ENCODE assay signal across 1 cellular context in the genomic region with DNA sequence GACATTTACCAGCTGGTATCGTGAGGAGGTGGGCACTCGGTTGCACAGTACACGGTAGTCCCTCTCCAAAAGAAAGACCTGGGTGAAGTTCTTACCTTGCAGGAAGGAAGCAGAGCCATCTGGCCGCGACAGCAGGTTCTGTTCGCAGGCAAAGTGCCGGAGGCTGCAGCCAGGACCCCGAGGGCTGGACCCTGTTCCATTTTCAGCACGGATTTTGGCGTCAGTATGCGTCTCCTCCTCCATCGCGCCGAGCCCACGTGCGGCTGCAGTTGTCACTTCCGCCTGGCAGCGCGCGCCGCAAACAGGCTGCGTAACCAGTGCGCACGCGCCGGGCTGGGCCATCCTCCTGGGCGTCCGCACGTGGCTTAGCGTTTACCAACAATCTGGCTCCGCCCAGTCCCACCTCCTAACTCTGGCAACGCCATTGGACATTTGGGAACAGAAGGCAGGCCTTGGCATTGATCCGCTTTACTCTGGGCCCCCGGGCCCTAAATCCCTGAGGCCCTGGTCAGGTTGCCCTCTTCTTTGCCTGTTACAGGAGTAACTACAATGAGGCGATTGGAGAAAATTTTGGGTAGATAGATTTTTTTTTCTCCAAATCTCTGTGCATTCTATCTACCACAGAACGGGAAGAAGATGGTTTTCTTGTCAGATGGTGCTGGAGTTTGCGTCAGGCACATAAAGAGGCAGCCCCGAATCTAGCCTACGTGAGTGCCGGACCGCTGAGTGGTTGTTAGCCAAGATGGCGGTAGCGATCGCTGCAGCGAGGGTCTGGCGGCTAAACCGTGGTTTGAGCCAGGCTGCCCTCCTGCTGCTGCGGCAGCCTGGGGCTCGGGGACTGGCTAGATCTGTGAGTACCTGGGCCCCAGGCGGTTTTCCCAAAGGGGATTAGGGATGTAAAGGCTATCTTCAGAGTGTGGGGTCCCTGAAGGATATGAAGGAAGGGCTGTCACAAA.
A peak's percentile ranks its signal among the peaks of the same experiment; 100 is the strongest.
TF ChIP-seq lines count a peak whose summit lies in the region.

BCKDHA (plus strand) TSS at position 733 of the 956 bp plus-strand sequence; CDS start at position 743, 10 bp downstream.
EXOSC5 (minus strand) TSS at position 274 of the 956 bp plus-strand sequence; CDS start at position 243, 31 bp downstream.

TF ChIP-seq in WTC11, 78 proteins besides CTCF, POLR2A, EP300 and RAD21 (continued from another document):
- TF ChIP-seq AR (CRISPR knock-in tag; IDR thresholded peaks at IDR 0.05) = no peak
- TF ChIP-seq MYBL2 (CRISPR knock-in tag; IDR thresholded peaks at IDR 0.05) = no peak; the same call in 1 of the 2 replicates
- no peak; the same call in 1 of the 2 replicates for TF ChIP-seq NFE2L1 (CRISPR knock-in tag; IDR thresholded peaks at IDR 0.05)
- TF ChIP-seq, protein P1, sequence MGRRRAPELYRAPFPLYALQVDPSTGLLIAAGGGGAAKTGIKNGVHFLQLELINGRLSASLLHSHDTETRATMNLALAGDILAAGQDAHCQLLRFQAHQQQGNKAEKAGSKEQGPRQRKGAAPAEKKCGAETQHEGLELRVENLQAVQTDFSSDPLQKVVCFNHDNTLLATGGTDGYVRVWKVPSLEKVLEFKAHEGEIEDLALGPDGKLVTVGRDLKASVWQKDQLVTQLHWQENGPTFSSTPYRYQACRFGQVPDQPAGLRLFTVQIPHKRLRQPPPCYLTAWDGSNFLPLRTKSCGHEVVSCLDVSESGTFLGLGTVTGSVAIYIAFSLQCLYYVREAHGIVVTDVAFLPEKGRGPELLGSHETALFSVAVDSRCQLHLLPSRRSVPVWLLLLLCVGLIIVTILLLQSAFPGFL (CRISPR knock-in tag; IDR thresholded peaks at IDR 0.05; ENCODE audit: borderline replicate concordance) = no peak
- TF ChIP-seq NR2C2 (CRISPR knock-in tag; IDR thresholded peaks at IDR 0.05) = no peak
- TF ChIP-seq, protein P2, sequence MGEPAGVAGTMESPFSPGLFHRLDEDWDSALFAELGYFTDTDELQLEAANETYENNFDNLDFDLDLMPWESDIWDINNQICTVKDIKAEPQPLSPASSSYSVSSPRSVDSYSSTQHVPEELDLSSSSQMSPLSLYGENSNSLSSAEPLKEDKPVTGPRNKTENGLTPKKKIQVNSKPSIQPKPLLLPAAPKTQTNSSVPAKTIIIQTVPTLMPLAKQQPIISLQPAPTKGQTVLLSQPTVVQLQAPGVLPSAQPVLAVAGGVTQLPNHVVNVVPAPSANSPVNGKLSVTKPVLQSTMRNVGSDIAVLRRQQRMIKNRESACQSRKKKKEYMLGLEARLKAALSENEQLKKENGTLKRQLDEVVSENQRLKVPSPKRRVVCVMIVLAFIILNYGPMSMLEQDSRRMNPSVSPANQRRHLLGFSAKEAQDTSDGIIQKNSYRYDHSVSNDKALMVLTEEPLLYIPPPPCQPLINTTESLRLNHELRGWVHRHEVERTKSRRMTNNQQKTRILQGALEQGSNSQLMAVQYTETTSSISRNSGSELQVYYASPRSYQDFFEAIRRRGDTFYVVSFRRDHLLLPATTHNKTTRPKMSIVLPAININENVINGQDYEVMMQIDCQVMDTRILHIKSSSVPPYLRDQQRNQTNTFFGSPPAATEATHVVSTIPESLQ (CRISPR knock-in tag; IDR thresholded peaks at IDR 0.05) = no peak
- no peak for TF ChIP-seq ELF4 (CRISPR knock-in tag; IDR thresholded peaks at IDR 0.05; ENCODE audit: low read depth)
- no peak for TF ChIP-seq ZNF219 (CRISPR knock-in tag; IDR thresholded peaks at IDR 0.05; ENCODE audit: borderline replicate concordance)
- no peak for TF ChIP-seq GRHL2 (CRISPR knock-in tag; IDR thresholded peaks at IDR 0.05; ENCODE audit: insufficient replicate concordance, severe bottlenecking)
- no peak for TF ChIP-seq ZNF396 (CRISPR knock-in tag; IDR thresholded peaks at IDR 0.05; ENCODE audit: borderline replicate concordance)
- TF ChIP-seq, protein P3, sequence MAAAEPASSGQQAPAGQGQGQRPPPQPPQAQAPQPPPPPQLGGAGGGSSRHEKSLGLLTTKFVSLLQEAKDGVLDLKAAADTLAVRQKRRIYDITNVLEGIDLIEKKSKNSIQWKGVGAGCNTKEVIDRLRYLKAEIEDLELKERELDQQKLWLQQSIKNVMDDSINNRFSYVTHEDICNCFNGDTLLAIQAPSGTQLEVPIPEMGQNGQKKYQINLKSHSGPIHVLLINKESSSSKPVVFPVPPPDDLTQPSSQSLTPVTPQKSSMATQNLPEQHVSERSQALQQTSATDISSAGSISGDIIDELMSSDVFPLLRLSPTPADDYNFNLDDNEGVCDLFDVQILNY (CRISPR knock-in tag; IDR thresholded peaks at IDR 0.05) = 0 out of 2 replicates have a peak, but pooled peaks have one; percentile 69
- no peak for TF ChIP-seq FOXP1 (CRISPR knock-in tag; IDR thresholded peaks at IDR 0.05; ENCODE audit: borderline replicate concordance)
- peak; percentile 90 for TF ChIP-seq USF2 (CRISPR knock-in tag; IDR thresholded peaks at IDR 0.05)
- no peak for TF ChIP-seq IRF1 (CRISPR knock-in tag; IDR thresholded peaks at IDR 0.05)
- TF ChIP-seq, protein P4, sequence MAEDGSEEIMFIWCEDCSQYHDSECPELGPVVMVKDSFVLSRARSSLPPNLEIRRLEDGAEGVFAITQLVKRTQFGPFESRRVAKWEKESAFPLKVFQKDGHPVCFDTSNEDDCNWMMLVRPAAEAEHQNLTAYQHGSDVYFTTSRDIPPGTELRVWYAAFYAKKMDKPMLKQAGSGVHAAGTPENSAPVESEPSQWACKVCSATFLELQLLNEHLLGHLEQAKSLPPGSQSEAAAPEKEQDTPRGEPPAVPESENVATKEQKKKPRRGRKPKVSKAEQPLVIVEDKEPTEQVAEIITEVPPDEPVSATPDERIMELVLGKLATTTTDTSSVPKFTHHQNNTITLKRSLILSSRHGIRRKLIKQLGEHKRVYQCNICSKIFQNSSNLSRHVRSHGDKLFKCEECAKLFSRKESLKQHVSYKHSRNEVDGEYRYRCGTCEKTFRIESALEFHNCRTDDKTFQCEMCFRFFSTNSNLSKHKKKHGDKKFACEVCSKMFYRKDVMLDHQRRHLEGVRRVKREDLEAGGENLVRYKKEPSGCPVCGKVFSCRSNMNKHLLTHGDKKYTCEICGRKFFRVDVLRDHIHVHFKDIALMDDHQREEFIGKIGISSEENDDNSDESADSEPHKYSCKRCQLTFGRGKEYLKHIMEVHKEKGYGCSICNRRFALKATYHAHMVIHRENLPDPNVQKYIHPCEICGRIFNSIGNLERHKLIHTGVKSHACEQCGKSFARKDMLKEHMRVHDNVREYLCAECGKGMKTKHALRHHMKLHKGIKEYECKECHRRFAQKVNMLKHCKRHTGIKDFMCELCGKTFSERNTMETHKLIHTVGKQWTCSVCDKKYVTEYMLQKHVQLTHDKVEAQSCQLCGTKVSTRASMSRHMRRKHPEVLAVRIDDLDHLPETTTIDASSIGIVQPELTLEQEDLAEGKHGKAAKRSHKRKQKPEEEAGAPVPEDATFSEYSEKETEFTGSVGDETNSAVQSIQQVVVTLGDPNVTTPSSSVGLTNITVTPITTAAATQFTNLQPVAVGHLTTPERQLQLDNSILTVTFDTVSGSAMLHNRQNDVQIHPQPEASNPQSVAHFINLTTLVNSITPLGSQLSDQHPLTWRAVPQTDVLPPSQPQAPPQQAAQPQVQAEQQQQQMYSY (CRISPR knock-in tag; IDR thresholded peaks at IDR 0.05) = peak; percentile 35; the same call in 1 of the 2 replicates
- no peak for TF ChIP-seq ATF1 (CRISPR knock-in tag; IDR thresholded peaks at IDR 0.05)
- TF ChIP-seq NFYB (CRISPR knock-in tag; conservative IDR thresholded peaks at IDR 0.05; ENCODE audit: low read depth) = no peak
- TF ChIP-seq ETV6 (CRISPR knock-in tag; IDR thresholded peaks at IDR 0.05) = no peak; the same call in 1 of the 2 replicates
- no peak for TF ChIP-seq ZMAT4 (CRISPR knock-in tag; IDR thresholded peaks at IDR 0.05)
